8 cellular contexts compared by ENCODE assay signal in genomic region chr16:85556456-85557082, GRCh38. TPM values are rescaled to one million over a fixed set of nuclear protein-coding genes. Genes with fewer than 3 reads are reported as not detected.
A peak's percentile ranks its signal among the peaks of the same experiment; 100 is the strongest.
DNase-seq lines count a peak whose midpoint lies in the region; ATAC-seq and TF ChIP-seq lines count a peak whose summit lies in the region.

No MANE protein-coding gene starts in this region.

- H3K4me3 ChIP-seq in AG04449 (ENCODE audit: low read depth, low read length), result peak overlapping the region; percentile 76
- peak overlapping the region; percentile 80 to 95 (median 82) for H3K4me3 ChIP-seq in fibroblast of lung (replicated peaks in 1 of 4; ENCODE audit: control extremely low read depth in 1 of 4, insufficient read depth in 1 of 4, low read depth in 3 of 4, low read length in 4 of 4)
- H3K4me3 ChIP-seq in neutrophil (ENCODE audit: low read depth in 1 of 2, low read length in 1 of 2), result peak overlapping the region; percentile 83 to 86

- peak overlapping the region; percentile 63 for H3K9ac ChIP-seq in fibroblast of lung (ENCODE audit: insufficient read depth, low read length)

- H3K27ac ChIP-seq in fibroblast of lung (ENCODE audit: insufficient read depth, low read length), result peak overlapping the region; percentile 87
- peak overlapping the region; percentile 86 for H3K27ac ChIP-seq in neutrophil

- H3K4me1 ChIP-seq in fibroblast of lung (ENCODE audit: control insufficient read depth, extremely low read depth, insufficient read depth, low read length), result peaks cover 2% of the 10 kb centered on the region
- H3K4me1 ChIP-seq in neutrophil (ENCODE audit: control insufficient read depth in 1 of 2, insufficient read depth in 1 of 2, low read depth in 1 of 2, low read length in 1 of 2), result peaks cover 25 to 28% of the 10 kb centered on the region in 2 experiments

- H3K27me3 ChIP-seq in fibroblast of lung (ENCODE audit: control insufficient read depth, insufficient read depth, low read length) (no peaks in the 10 kb centered on the region), neutrophil (no peaks in the 10 kb centered on the region)

- CTCF ChIA-PET in AG04449 (lab: Yijun Ruan, JAX), result interaction anchor here (0.8 to 3.5 kb wide), 5 partner anchors 9 to 281 kb away, joined by 3 to 15 read pairs (median 6); no protein-coding TSS in a partner anchor

- POLR2A ChIA-PET in AG04449 (lab: Yijun Ruan, JAX), result no interaction called here

- DNase-seq in AG04449 (ENCODE audit: low read depth, low spot score) (no peak), NOMO-1 treated with DMSO at 0.1 percent for 48 hours (lab: John Stamatoyannopoulos, UW; ENCODE audit: unreplicated experiment) (peak; percentile 71), fibroblast of lung (ENCODE audit: low read depth in 2 of 2) (peak in 1 of 2 donors; percentile 48), DMS79 treated with DMSO at 0.1 percent for 48 hours (lab: John Stamatoyannopoulos, UW) (no peak)
- peak; percentile 64 for DNase-seq in activated T-cell treated with anti-CD3 and anti-CD28 coated beads, Interleukin-2, amount 50 U/mL, for 1 hour

- peaks cover 32% of the 10 kb centered on the region for H3K79me2 ChIP-seq in fibroblast of lung (ENCODE audit: control insufficient read depth, insufficient read depth, low read length)

- no peak overlapping the region for H2AFZ ChIP-seq in fibroblast of lung (ENCODE audit: low read length)

- H3K9me3 ChIP-seq in fibroblast of lung (ENCODE audit: control insufficient read depth, insufficient read depth, low read depth, low read length), result no peaks in the 10 kb centered on the region
- no peaks in the 10 kb centered on the region for H3K9me3 ChIP-seq in neutrophil

- H3K36me3 ChIP-seq in fibroblast of lung (ENCODE audit: control insufficient read depth, insufficient read depth, low read length) (no peaks in the 10 kb centered on the region), neutrophil (no peaks in the 10 kb centered on the region)

- ATAC-seq in GM19351 (IDR thresholded peaks at IDR 0.05; ENCODE audit: unreplicated experiment) (peak; percentile 31), GM19467 (IDR thresholded peaks at IDR 0.05; ENCODE audit: unreplicated experiment) (no peak)

- no peak for TF ChIP-seq CTCF in AG04449 (IDR thresholded peaks at IDR 0.05; ENCODE audit: insufficient read depth, low read length, missing control alignments)
- no peak for TF ChIP-seq CTCF in fibroblast of lung (conservative IDR thresholded peaks at IDR 0.05 in 1 of 2, IDR thresholded peaks at IDR 0.05 in 1 of 2; ENCODE audit: low read depth in 1 of 2, low read length in 2 of 2)
- TF ChIP-seq CTCF in neutrophil (IDR thresholded peaks at IDR 0.05), result no peak

- no peaks in the 10 kb centered on the region for H4K20me1 ChIP-seq in fibroblast of lung (ENCODE audit: control insufficient read depth, extremely low read depth, insufficient read depth, low read length)

- peak overlapping the region; percentile 92 for H3K4me2 ChIP-seq in fibroblast of lung (ENCODE audit: extremely low read depth, insufficient read depth, low read length)

RNA-seq across cellular contexts. Expression of gene GSE1, which starts 56.6 kb away (rescaled TPM):
- total RNA-seq in fibroblast of lung, result 31.1 and 35.7 TPM in 2 replicates
- 11.0 and 13.0 TPM in 2 replicates for polyA plus RNA-seq in fibroblast of lung
- 17.9 and 19.8 TPM in 2 replicates for polyA plus RNA-seq in fibroblast of lung (2012)
- 16.8 and 21.8 TPM in 2 replicates for polyA minus RNA-seq in fibroblast of lung (ENCODE audit: low replicate concordance)

Comparison
In these comparisons a context has a peak if more than half of its experiments do, and no peak if none do; other contexts are left out.
1. DNase-seq: peak in NOMO-1 treated with DMSO at 0.1 percent for 48 hours (single experiment) and activated T-cell treated with anti-CD3 and anti-CD28 coated beads, Interleukin-2, amount 50 U/mL, for 1 hour (single experiment); none in AG04449 (single experiment) and DMS79 treated with DMSO at 0.1 percent for 48 hours (single experiment).
2. Peak in every context shown above with its lines, with median percentiles within 50 percentile points of each other: H3K4me3 ChIP-seq.